ENCODE assay signal across 2 cellular contexts in the genomic region with DNA sequence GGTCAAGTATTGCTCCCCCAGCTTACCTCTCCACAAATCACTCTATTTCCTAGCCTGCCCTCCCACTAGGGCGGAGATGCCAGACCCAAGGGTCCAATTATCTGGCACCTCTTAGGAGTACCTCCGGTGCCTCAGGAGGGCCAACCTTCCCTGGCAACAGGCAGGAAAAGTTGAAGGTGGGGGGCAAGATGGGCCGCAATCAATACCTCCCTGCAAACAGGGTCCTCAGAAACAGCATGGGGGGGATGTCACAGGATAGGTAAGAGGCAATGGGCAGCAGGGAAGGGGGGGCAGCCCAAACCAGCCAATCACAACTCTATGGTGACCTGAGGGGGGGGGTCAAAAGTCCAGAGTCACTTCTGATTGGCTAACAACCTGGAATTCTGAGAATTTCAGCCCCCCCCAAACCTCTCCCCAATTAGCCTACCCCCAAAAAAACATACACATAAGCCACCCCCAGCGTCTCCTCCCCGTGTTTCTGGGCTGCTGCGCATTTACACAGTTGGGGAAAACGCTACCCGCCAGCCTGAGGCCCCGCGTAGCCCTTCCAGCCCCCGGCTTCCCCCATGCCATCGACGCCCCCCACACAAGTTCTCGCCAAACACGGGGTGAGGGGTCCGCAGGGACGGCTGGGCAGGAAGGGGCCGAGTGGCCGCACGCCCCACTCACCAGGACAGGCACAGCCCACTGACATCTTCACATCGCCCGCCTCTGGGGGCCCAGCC.
TF ChIP-seq lines count a peak whose summit lies in the region.

No MANE protein-coding gene starts in this region.

TF ChIP-seq in SK-N-SH, 30 proteins besides CTCF, POLR2A, EP300 and RAD21:
- TF ChIP-seq POLR2AphosphoS5 (IDR thresholded peaks at IDR 0.05; ENCODE audit: low read depth, low read length) (peak; percentile 39; the same call in 1 of the 2 replicates), SIN3A (IDR thresholded peaks at IDR 0.05; ENCODE audit: borderline replicate concordance, low read depth, low read length) (no peak), RXRA (IDR thresholded peaks at IDR 0.05; ENCODE audit: borderline replicate concordance, low read depth) (no peak), TCF12 (IDR thresholded peaks at IDR 0.05) (no peak), TEAD4 (IDR thresholded peaks at IDR 0.05; ENCODE audit: borderline replicate concordance, insufficient read depth) (peak; percentile 87; the same call in 1 of the 2 replicates), RFX5 (IDR thresholded peaks at IDR 0.05; ENCODE audit: low read length) (peak; percentile 67; the same call in 1 of the 2 replicates), MXI1 (IDR thresholded peaks at IDR 0.05; ENCODE audit: low read depth, low read length) (no peak)
- TF ChIP-seq, protein P1, sequence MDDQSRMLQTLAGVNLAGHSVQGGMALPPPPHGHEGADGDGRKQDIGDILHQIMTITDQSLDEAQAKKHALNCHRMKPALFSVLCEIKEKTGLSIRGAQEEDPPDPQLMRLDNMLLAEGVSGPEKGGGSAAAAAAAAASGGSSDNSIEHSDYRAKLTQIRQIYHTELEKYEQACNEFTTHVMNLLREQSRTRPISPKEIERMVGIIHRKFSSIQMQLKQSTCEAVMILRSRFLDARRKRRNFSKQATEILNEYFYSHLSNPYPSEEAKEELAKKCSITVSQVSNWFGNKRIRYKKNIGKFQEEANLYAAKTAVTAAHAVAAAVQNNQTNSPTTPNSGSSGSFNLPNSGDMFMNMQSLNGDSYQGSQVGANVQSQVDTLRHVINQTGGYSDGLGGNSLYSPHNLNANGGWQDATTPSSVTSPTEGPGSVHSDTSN (IDR thresholded peaks at IDR 0.05): 0 out of 2 replicates have a peak, but pooled peaks have one; percentile 4
- TF ChIP-seq, protein P2, sequence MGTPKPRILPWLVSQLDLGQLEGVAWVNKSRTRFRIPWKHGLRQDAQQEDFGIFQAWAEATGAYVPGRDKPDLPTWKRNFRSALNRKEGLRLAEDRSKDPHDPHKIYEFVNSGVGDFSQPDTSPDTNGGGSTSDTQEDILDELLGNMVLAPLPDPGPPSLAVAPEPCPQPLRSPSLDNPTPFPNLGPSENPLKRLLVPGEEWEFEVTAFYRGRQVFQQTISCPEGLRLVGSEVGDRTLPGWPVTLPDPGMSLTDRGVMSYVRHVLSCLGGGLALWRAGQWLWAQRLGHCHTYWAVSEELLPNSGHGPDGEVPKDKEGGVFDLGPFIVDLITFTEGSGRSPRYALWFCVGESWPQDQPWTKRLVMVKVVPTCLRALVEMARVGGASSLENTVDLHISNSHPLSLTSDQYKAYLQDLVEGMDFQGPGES (IDR thresholded peaks at IDR 0.05; ENCODE audit: low read depth, low read length): 0 out of 2 replicates have a peak, but pooled peaks have one; percentile 30

TF ChIP-seq in GM12878, 131 proteins besides CTCF, POLR2A, EP300 and RAD21:
- TF ChIP-seq SP1 (IDR thresholded peaks at IDR 0.05; ENCODE audit: low read depth, low read length): peak; percentile 83
- TF ChIP-seq CHD2 (IDR thresholded peaks at IDR 0.05; ENCODE audit: borderline replicate concordance, low read depth, low read length): 0 out of 2 replicates have a peak, but pooled peaks have one; percentile 27
- TF ChIP-seq SIN3A (IDR thresholded peaks at IDR 0.05; ENCODE audit: low read depth, low read length): no peak; the same call in none of the 2 replicates
- TF ChIP-seq, protein P3, sequence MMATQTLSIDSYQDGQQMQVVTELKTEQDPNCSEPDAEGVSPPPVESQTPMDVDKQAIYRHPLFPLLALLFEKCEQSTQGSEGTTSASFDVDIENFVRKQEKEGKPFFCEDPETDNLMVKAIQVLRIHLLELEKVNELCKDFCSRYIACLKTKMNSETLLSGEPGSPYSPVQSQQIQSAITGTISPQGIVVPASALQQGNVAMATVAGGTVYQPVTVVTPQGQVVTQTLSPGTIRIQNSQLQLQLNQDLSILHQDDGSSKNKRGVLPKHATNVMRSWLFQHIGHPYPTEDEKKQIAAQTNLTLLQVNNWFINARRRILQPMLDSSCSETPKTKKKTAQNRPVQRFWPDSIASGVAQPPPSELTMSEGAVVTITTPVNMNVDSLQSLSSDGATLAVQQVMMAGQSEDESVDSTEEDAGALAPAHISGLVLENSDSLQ (IDR thresholded peaks at IDR 0.05): peak; percentile 32; the same call in 1 of the 2 replicates
- TF ChIP-seq ATF7 (IDR thresholded peaks at IDR 0.05; ENCODE audit: low read depth): peak; percentile 65
- no peak for TF ChIP-seq CREB1 (IDR thresholded peaks at IDR 0.05; ENCODE audit: low read depth)
- TF ChIP-seq, protein P4, sequence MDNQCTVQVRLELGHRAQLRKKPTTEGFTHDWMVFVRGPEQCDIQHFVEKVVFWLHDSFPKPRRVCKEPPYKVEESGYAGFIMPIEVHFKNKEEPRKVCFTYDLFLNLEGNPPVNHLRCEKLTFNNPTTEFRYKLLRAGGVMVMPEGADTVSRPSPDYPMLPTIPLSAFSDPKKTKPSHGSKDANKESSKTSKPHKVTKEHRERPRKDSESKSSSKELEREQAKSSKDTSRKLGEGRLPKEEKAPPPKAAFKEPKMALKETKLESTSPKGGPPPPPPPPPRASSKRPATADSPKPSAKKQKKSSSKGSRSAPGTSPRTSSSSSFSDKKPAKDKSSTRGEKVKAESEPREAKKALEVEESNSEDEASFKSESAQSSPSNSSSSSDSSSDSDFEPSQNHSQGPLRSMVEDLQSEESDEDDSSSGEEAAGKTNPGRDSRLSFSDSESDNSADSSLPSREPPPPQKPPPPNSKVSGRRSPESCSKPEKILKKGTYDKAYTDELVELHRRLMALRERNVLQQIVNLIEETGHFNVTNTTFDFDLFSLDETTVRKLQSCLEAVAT (IDR thresholded peaks at IDR 0.05): 0 out of 2 replicates have a peak, but pooled peaks have one; percentile 37
- TF ChIP-seq RFX5 (IDR thresholded peaks at IDR 0.05; ENCODE audit: low read depth, low read length): no peak
- 0 out of 2 replicates have a peak, but pooled peaks have one; percentile 11 for TF ChIP-seq MXI1 (IDR thresholded peaks at IDR 0.05; ENCODE audit: low read depth, low read length)
